ENCODE assay signal across 8 cellular contexts in genomic region chr2:178450574-178451429, GRCh38. TPM values are rescaled to one million over a fixed set of nuclear protein-coding genes. Genes with fewer than 3 reads are reported as not detected.
DNase-seq lines count a peak whose midpoint lies in the region; ATAC-seq and TF ChIP-seq lines count a peak whose summit lies in the region.

Gene PJVK, plus strand, starts transcription at chr2:178451378. Its CDS starts 2,032 bp downstream, at chr2:178453410.
Gene PRKRA, minus strand, starts transcription at chr2:178451175. Its CDS starts 145 bp downstream, at chr2:178451030.

- H3K27ac ChIP-seq in VCaP: peak within 1 kb of the TSS; percentile 93
- peak within 1 kb of the TSS; percentile 96 to 98 for H3K27ac ChIP-seq in breast epithelium
- peak within 1 kb of the TSS; percentile 96 for H3K27ac ChIP-seq in iPS-20b (ENCODE audit: low read length)
- peak within 1 kb of the TSS; percentile 79 to 99 (median 98) for H3K27ac ChIP-seq in skin epidermis

- peak within 1 kb of the TSS; percentile 94 for H3K4me3 ChIP-seq in AG04449 (ENCODE audit: low read depth, low read length)
- peak within 1 kb of the TSS; percentile 62 to 74 (median 67) for H3K4me3 ChIP-seq in breast epithelium
- peak within 1 kb of the TSS; percentile 76 for H3K4me3 ChIP-seq in iPS-20b (ENCODE audit: low read length)
- H3K4me3 ChIP-seq in skin epidermis: peak within 1 kb of the TSS; percentile 73 to 95 (median 86)

- POLR2A ChIA-PET in AG04449 (lab: Yijun Ruan, JAX): interaction anchor here (0.6 to 1.3 kb wide), 6 partner anchors 9 to 218 kb away, joined by 3 to 9 read pairs (median 4); partner anchors contain the start of gene PLEKHA3

- peak; percentile 78 for ATAC-seq in GM18873 (IDR thresholded peaks at IDR 0.05; ENCODE audit: low FRiP score, unreplicated experiment)
- ATAC-seq in HG03135 (IDR thresholded peaks at IDR 0.05; ENCODE audit: unreplicated experiment): peak; percentile 86

- CTCF ChIA-PET in AG04449 (lab: Yijun Ruan, JAX): interaction anchor here (1.1 to 1.5 kb wide), 3 partner anchors 29 to 36 kb away, joined by 5 read pairs; partner anchors contain the start of gene PLEKHA3

- peaks cover 0 to 11% of the 10 kb centered on the region in 2 donors for H3K4me1 ChIP-seq in breast epithelium
- peaks cover 3% of the 10 kb centered on the region; the same call in 1 of the 2 replicates for H3K4me1 ChIP-seq in iPS-20b (ENCODE audit: insufficient read depth, low read length)

- H3K27me3 ChIP-seq in breast epithelium: no peaks in the 10 kb centered on the region
- H3K27me3 ChIP-seq in iPS-20b (ENCODE audit: insufficient read depth, low read length): no peaks in the 10 kb centered on the region

- peak within 1 kb of the TSS; percentile 97 for H3K9ac ChIP-seq in iPS-20b (ENCODE audit: low read depth, low read length)

- no peak for TF ChIP-seq CTCF in AG04449 (IDR thresholded peaks at IDR 0.05; ENCODE audit: insufficient read depth, low read length, missing control alignments)
- no peak for TF ChIP-seq CTCF in VCaP (conservative IDR thresholded peaks at IDR 0.05)
- TF ChIP-seq CTCF in breast epithelium (IDR thresholded peaks at IDR 0.05): no peak

- intact Hi-C loops in breast epithelium (cut with DNase I; ENCODE audit: low total_unique reads): no loop called here

- peak; percentile 78 for DNase-seq in AG04449 (ENCODE audit: low read depth, low spot score)
- DNase-seq in NCI-H2196 (lab: John Stamatoyannopoulos, UW; ENCODE audit: unreplicated experiment): peak; percentile 96
- DNase-seq in breast epithelium (ENCODE audit: low spot score in 2 of 2): peak; percentile 96 to 97

- no peaks in the 10 kb centered on the region for H3K36me3 ChIP-seq in breast epithelium
- H3K36me3 ChIP-seq in iPS-20b (ENCODE audit: insufficient read depth, low read depth, low read length): peaks cover 33% of the 10 kb centered on the region

- peak; percentile 91 for TF ChIP-seq POLR2A in breast epithelium (IDR thresholded peaks at IDR 0.05)

- H3K9me3 ChIP-seq in breast epithelium: no peaks in the 10 kb centered on the region
- no peaks in the 10 kb centered on the region for H3K9me3 ChIP-seq in iPS-20b (ENCODE audit: insufficient read depth, low read depth, low read length)

RNA-seq across cellular contexts. Expression of gene PJVK, which starts in this region (rescaled TPM):
- 1 to 10 TPM; 5.2 to 9.4 (median 6.9) TPM for total RNA-seq in breast epithelium

RNA-seq across cellular contexts. Expression of gene PRKRA, which starts in this region (rescaled TPM):
- 10 to 100 TPM; 61.3 to 73.9 (median 69.1) TPM for total RNA-seq in breast epithelium

Comparison
In these comparisons a context has a peak if more than half of its experiments do, and no peak if none do; other contexts are left out.
1. Peak in every context shown above with its lines: DNase-seq, ATAC-seq, H3K4me3 ChIP-seq and H3K27ac ChIP-seq.